Comparison of ENCODE assay signal across 25 cellular contexts in genomic region chr1:203828002-203828401, GRCh38. TPM values are rescaled to one million over a fixed set of nuclear protein-coding genes. Genes with fewer than 3 reads are reported as not detected.
DNase-seq lines count a peak whose midpoint lies in the region; FAIRE-seq and TF ChIP-seq lines count a peak whose summit lies in the region.
"Had no signal": no experiment of that assay in that cellular context is flagged by ENCODE, and none has a peak within 500 bp of the region (broad histone marks: within the 10 kb centered on the region; RNA-seq: fewer than 3 reads in every experiment).

No MANE protein-coding gene starts in this region.

- no peak for TF ChIP-seq POLR2A in endothelial cell of umbilical vein (IDR thresholded peaks at IDR 0.05; ENCODE audit: low read depth, low read length)

- H3K27ac ChIP-seq in ACC112 (ENCODE audit: low read depth, low read length) (peak overlapping the region; percentile 79), ascending aorta (peak overlapping the region; percentile 4 to 47), endothelial cell of umbilical vein (ENCODE audit: insufficient read depth, low read depth, low read length) (no peak overlapping the region)
- H3K27ac ChIP-seq: A549, C4-2B, SJCRH30 had no signal

- H3K36me3 ChIP-seq in ACC112 (ENCODE audit: insufficient read depth, low read length) (peaks cover 36% of the 10 kb centered on the region), ascending aorta (peaks cover 52 to 59% of the 10 kb centered on the region in 2 donors), endothelial cell of umbilical vein (ENCODE audit: control insufficient read depth in 2 of 2, extremely low read depth in 1 of 2, insufficient read depth in 2 of 2, low read length in 2 of 2) (peaks cover 15 to 21% of the 10 kb centered on the region in 2 experiments)

- dilution Hi-C loops in endothelial cell of umbilical vein (cut with MboI; ENCODE audit: extremely low pct_ligation_motif_present, low sequenced_read_pairs) = no loop called here

- no peak overlapping the region for H3K4me3 ChIP-seq in ACC112 (ENCODE audit: low read depth, low read length)
- no peak overlapping the region for H3K4me3 ChIP-seq in ascending aorta
- H3K4me3 ChIP-seq in endothelial cell of umbilical vein (replicated peaks in 1 of 3; ENCODE audit: insufficient read depth in 1 of 3, low read depth in 1 of 3, low read length in 3 of 3) = no peak overlapping the region
- H3K4me3 ChIP-seq: A549, SJCRH30 had no signal

- peak overlapping the region; percentile 17 for H3K4me2 ChIP-seq in endothelial cell of umbilical vein (ENCODE audit: insufficient read depth, low read length)
- H3K4me2 ChIP-seq: A549 had no signal

- DNase-seq in EH (ENCODE audit: low read depth) = peak; percentile 39
- DNase-seq in ascending aorta (ENCODE audit: low spot score in 2 of 2) = no peak
- peak; percentile 66 for DNase-seq in endothelial cell of umbilical vein (ENCODE audit: low read depth, low spot score)
- no peak for DNase-seq in kidney tubule cell (ENCODE audit: low spot score)
- no peak for DNase-seq in NCI-H2081 treated with DMSO at 0.1 percent for 48 hours (lab: John Stamatoyannopoulos, UW)
- no peak for DNase-seq in ACHN
- no peak for DNase-seq in HuH-7.5 (ENCODE audit: low spot score)
- DNase-seq: CD8-positive, alpha-beta memory T cell; DMS 273 treated with DMSO at 0.1 percent for 48 hours; DMS79 treated with DMSO at 0.1 percent for 48 hours; KBM-7; MV-4-11; NCI-H1105; NCI-H1436 treated with DMSO at 0.1 percent for 48 hours; NCI-H187 treated with DMSO at 0.1 percent for 48 hours; NCI-H2107; NCI-H524; NCI-H748 treated with DMSO at 0.1 percent for 48 hours; PC-3; SJCRH30 had no signal

- H3K9me3 ChIP-seq in ascending aorta (no peaks in the 10 kb centered on the region), endothelial cell of umbilical vein (replicated peaks; ENCODE audit: control insufficient read depth, insufficient read depth, low read length) (no peaks in the 10 kb centered on the region)
- H3K9me3 ChIP-seq: A549, SJCRH30 had no signal

- peaks cover 38% of the 10 kb centered on the region for H3K79me2 ChIP-seq in ACC112 (ENCODE audit: control insufficient read depth, insufficient read depth, low read length, unreplicated experiment)
- H3K79me2 ChIP-seq in endothelial cell of umbilical vein (ENCODE audit: control insufficient read depth, insufficient read depth, low read length) = peaks cover 25% of the 10 kb centered on the region

- H3K9ac ChIP-seq in endothelial cell of umbilical vein (replicated peaks; ENCODE audit: extremely low read depth, insufficient read depth, low read length) = no peak overlapping the region

- in situ Hi-C loops in ACHN (cut with HindIII; ENCODE audit: low pct_ligation_motif_present, low pct_unique_long_range_greater_than_20kb, low sequenced_read_pairs) = no loop called here

- H3K27me3 ChIP-seq in ACC112 (ENCODE audit: insufficient read depth, low read length) = no peaks in the 10 kb centered on the region
- no peaks in the 10 kb centered on the region for H3K27me3 ChIP-seq in ascending aorta
- H3K27me3 ChIP-seq in endothelial cell of umbilical vein (ENCODE audit: control insufficient read depth in 2 of 2, insufficient read depth in 2 of 2, low read length in 2 of 2) = no peaks in the 10 kb centered on the region
- H3K27me3 ChIP-seq: SJCRH30 had no signal

- TF ChIP-seq CTCF in ascending aorta (IDR thresholded peaks at IDR 0.05) = no peak
- no peak for TF ChIP-seq CTCF in endothelial cell of umbilical vein (IDR thresholded peaks at IDR 0.05; ENCODE audit: extremely low read depth in 1 of 2, insufficient read depth in 1 of 2, low read depth in 1 of 2, low read length in 2 of 2)

- H2AFZ ChIP-seq in ACC112 (ENCODE audit: low read length, unreplicated experiment) (no peak overlapping the region), endothelial cell of umbilical vein (ENCODE audit: low read depth, low read length) (no peak overlapping the region)

- no peaks in the 10 kb centered on the region for H3K9me1 ChIP-seq in endothelial cell of umbilical vein (replicated peaks; ENCODE audit: control insufficient read depth, extremely low read depth, insufficient read depth, low read length)

- FAIRE-seq in endothelial cell of umbilical vein (lab: Jason Lieb, UNC) = no peak
- FAIRE-seq: A549, GM12892, HepG2 had no signal

- POLR2A ChIA-PET in endothelial cell of umbilical vein (lab: Charles Lee) = no interaction called here

- BruUV-seq in endothelial cell of umbilical vein (replicated peaks; lab: Mats Ljungman, UMichigan) = no TSS peak

- intact Hi-C loops in ascending aorta (cut with DNase I) = no loop called here
- intact Hi-C loops in endothelial cell of umbilical vein (cut with micrococcal nuclease) = no loop called here

- H4K20me1 ChIP-seq in endothelial cell of umbilical vein (replicated peaks; ENCODE audit: control insufficient read depth, extremely low read depth, insufficient read depth, low read length) = no peaks in the 10 kb centered on the region

- CTCF ChIA-PET in endothelial cell of umbilical vein (lab: Charles Lee) = no interaction called here

- H3K4me1 ChIP-seq in ACC112 (ENCODE audit: control insufficient read depth, insufficient read depth, low read length, unreplicated experiment) (peaks cover 30% of the 10 kb centered on the region), ascending aorta (peaks cover 3 to 15% of the 10 kb centered on the region in 2 donors), endothelial cell of umbilical vein (ENCODE audit: control insufficient read depth, extremely low read depth, insufficient read depth, low read length) (peaks cover 18% of the 10 kb centered on the region)
- H3K4me1 ChIP-seq: A549, SJCRH30 had no signal

TF ChIP-seq in endothelial cell of umbilical vein, 7 proteins besides CTCF, POLR2A, EP300 and RAD21:
- TF ChIP-seq MAX (IDR thresholded peaks at IDR 0.05; ENCODE audit: insufficient read depth, insufficient read length) = no peak
- no peak for TF ChIP-seq POLR2AphosphoS5 (IDR thresholded peaks at IDR 0.05; ENCODE audit: insufficient read depth, low read depth, low read length)
- TF ChIP-seq FOS (IDR thresholded peaks at IDR 0.05; ENCODE audit: borderline replicate concordance, insufficient read depth, low read length) = no peak
- TF ChIP-seq MYC (IDR thresholded peaks at IDR 0.05; ENCODE audit: low read depth, low read length) = no peak
- TF ChIP-seq EZH2 (IDR thresholded peaks at IDR 0.05; ENCODE audit: borderline replicate concordance, low read depth, low read length, severe bottlenecking) = no peak
- no peak for TF ChIP-seq GATA2 (IDR thresholded peaks at IDR 0.05; ENCODE audit: insufficient read depth, insufficient read length, low read depth, low read length)
- no peak for TF ChIP-seq JUN (IDR thresholded peaks at IDR 0.05; ENCODE audit: borderline replicate concordance, insufficient read depth, insufficient read length, low read depth)

RNA-seq across cellular contexts. Expression of gene ZBED6, which starts 32.6 kb away (rescaled TPM):
- total RNA-seq in ascending aorta (1.5 TPM), endothelial cell of umbilical vein (36.7 and 38.9 TPM in 2 replicates)
- polyA plus RNA-seq in endothelial cell of umbilical vein = 5.2 and 6.4 TPM in 2 replicates
- polyA plus RNA-seq in endothelial cell of umbilical vein (2011; cell fraction: cytosol; rRNA removed) = 4.9 and 5.5 TPM in 2 replicates
- polyA plus RNA-seq in endothelial cell of umbilical vein (2011; cell fraction: nucleus; rRNA removed) = 26.1 and 29.9 TPM in 2 replicates
- polyA plus RNA-seq in endothelial cell of umbilical vein (2012) = 7.6 and 10.9 TPM in 2 replicates
- polyA minus RNA-seq in endothelial cell of umbilical vein = 50.5 and 50.9 TPM in 2 replicates
- 15.3 TPM for polyA minus RNA-seq in endothelial cell of umbilical vein (2011; cell fraction: cytosol; rRNA and poly(A)+ RNA removed)
- 57.6 and 84.5 TPM in 2 replicates for polyA minus RNA-seq in endothelial cell of umbilical vein (2011; cell fraction: nucleus; rRNA and poly(A)+ RNA removed)

RNA-seq across cellular contexts. Expression of gene ZC3H11A, which starts 32.6 kb away (rescaled TPM):
- total RNA-seq in ascending aorta = 44.4 TPM
- 66.6 and 72.6 TPM in 2 replicates for total RNA-seq in endothelial cell of umbilical vein
- 30.2 and 36.8 TPM in 2 replicates for polyA plus RNA-seq in endothelial cell of umbilical vein
- polyA plus RNA-seq in endothelial cell of umbilical vein (2011; cell fraction: cytosol; rRNA removed) = 57.9 and 59.4 TPM in 2 replicates
- polyA plus RNA-seq in endothelial cell of umbilical vein (2011; cell fraction: nucleus; rRNA removed) = 123 and 154 TPM in 2 replicates
- polyA plus RNA-seq in endothelial cell of umbilical vein (2012) = 44.1 and 49.9 TPM in 2 replicates
- 59.0 and 68.1 TPM in 2 replicates for polyA minus RNA-seq in endothelial cell of umbilical vein
- polyA minus RNA-seq in endothelial cell of umbilical vein (2011; cell fraction: cytosol; rRNA and poly(A)+ RNA removed) = 66.4 TPM
- polyA minus RNA-seq in endothelial cell of umbilical vein (2011; cell fraction: nucleus; rRNA and poly(A)+ RNA removed) = 82.9 and 92.1 TPM in 2 replicates

RNA-seq across cellular contexts. Expression of gene SNRPE, which starts 33.4 kb away (rescaled TPM):
- total RNA-seq in ascending aorta (5.1 TPM), endothelial cell of umbilical vein (199 and 219 TPM in 2 replicates)
- polyA plus RNA-seq in endothelial cell of umbilical vein = 161 and 196 TPM in 2 replicates
- polyA plus RNA-seq in endothelial cell of umbilical vein (2011; cell fraction: cytosol; rRNA removed) = 298 and 430 TPM in 2 replicates
- 106 and 139 TPM in 2 replicates for polyA plus RNA-seq in endothelial cell of umbilical vein (2011; cell fraction: nucleus; rRNA removed)
- polyA plus RNA-seq in endothelial cell of umbilical vein (2012) = 195 and 332 TPM in 2 replicates
- polyA minus RNA-seq in endothelial cell of umbilical vein = 34.8 and 53.7 TPM in 2 replicates
- 46.9 TPM for polyA minus RNA-seq in endothelial cell of umbilical vein (2011; cell fraction: cytosol; rRNA and poly(A)+ RNA removed)
- polyA minus RNA-seq in endothelial cell of umbilical vein (2011; cell fraction: nucleus; rRNA and poly(A)+ RNA removed) = 17.9 and 26.9 TPM in 2 replicates

Comparison
In these comparisons a context has a peak if more than half of its experiments do, and no peak if none do; other contexts are left out.
1. DNase-seq: peak in EH (single experiment) and endothelial cell of umbilical vein (single experiment); none in ascending aorta (0 of 2), kidney tubule cell (single experiment), NCI-H2081 treated with DMSO at 0.1 percent for 48 hours (single experiment), ACHN (single experiment) and HuH-7.5 (single experiment).
2. RNA of gene ZBED6, which starts 32.6 kb away (total RNA-seq): 36.7 to 38.9 TPM in endothelial cell of umbilical vein; 1.5 TPM in ascending aorta (single experiment); every median in the first group is over 10 times any median in the second.
3. RNA of gene SNRPE, which starts 33.4 kb away (total RNA-seq): 199 to 219 TPM in endothelial cell of umbilical vein; 5.1 TPM in ascending aorta (single experiment); every median in the first group is over 10 times any median in the second.